Comparison of ENCODE assay signal across 8 cellular contexts in the genomic region with DNA sequence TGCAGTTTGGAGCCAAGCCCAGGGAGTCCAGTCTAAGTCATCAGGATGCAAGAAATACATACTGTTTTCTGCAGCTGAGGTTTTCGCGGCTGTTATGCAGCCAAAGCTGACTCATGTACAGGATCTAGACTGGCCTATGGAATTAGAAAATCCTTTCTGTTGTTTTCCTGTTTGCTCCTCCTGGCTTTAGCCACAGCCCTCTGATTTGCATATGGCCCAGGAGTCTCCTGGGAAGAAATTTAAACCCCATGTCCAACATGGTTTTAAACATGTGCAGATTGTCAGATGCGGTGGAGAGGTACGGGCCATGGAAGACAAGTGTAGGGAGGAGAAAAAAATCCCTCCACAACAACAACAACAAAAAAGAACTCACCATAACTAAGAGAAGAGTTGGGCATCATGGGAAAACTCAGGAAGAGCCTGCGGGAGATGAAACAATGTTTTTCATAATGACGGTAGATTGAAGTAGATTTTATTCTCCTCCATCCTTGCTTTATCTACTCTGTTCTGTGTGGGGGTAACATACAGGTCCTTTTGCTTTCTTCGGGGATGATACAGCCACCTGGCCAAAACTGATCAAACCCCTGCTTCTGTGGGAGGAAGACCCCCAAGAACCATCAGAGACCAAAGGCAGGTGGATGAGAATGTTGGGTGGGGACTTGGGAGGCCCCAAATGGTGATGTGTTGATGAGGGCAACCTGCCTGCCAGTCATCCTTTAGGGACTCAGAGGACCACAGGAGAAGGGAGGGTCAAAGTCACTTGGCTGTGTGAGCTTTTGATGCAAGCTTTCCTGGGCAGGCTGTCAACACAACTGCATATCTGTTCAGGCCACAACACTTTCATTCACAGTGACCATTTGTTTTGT. TPM values are rescaled to one million over a fixed set of nuclear protein-coding genes. Genes with fewer than 3 reads are reported as not detected.
DNase-seq lines count a peak whose midpoint lies in the region; ATAC-seq, FAIRE-seq and TF ChIP-seq lines count a peak whose summit lies in the region.

No MANE protein-coding gene starts in this region.

- H3K79me2 ChIP-seq in HepG2 (ENCODE audit: insufficient read depth, low read length): no peaks in the 10 kb centered on the region

- POLR2A ChIA-PET in HepG2 (lab: Yijun Ruan, JAX): no interaction called here

- DNase-seq in DMS79 (lab: John Stamatoyannopoulos, UW) (peak; percentile 54), amniotic epithelial cell (ENCODE audit: low read depth) (peak; percentile 96), HepG2 (ENCODE audit: low spot score) (no peak), tibial artery (no peak), NCI-H2107 (lab: John Stamatoyannopoulos, UW) (no peak), WERI-Rb-1 (no peak)

- intact Hi-C loops in HepG2 (cut with micrococcal nuclease; ENCODE audit: unreplicated experiment) (no loop called here), tibial artery (cut with DNase I; ENCODE audit: low total_unique reads) (no loop called here)

- no peak overlapping the region for H2AFZ ChIP-seq in HepG2 (ENCODE audit: low read length)

- H3K9ac ChIP-seq in HUES6 (ENCODE audit: low read length): peak overlapping the region; percentile 91
- H3K9ac ChIP-seq in HepG2 (ENCODE audit: insufficient read depth, low read depth, low read length): no peak overlapping the region

- in situ Hi-C loops in HepG2 (cut with HindIII; ENCODE audit: extremely low pct_ligation_motif_present, low pct_unique_long_range_greater_than_20kb): no loop called here

- CTCF ChIA-PET in HepG2 (lab: Yijun Ruan, JAX; ENCODE audit: low intra/inter-chr PET ratio, low total read pairs): no interaction called here

- no peak for FAIRE-seq in HepG2 (lab: Jason Lieb, UNC)

- no peak overlapping the region for H3K4me2 ChIP-seq in HepG2 (ENCODE audit: low read depth, low read length)

- TF ChIP-seq POLR2A in HepG2 (IDR thresholded peaks at IDR 0.05; ENCODE audit: insufficient read depth in 1 of 2, low read depth in 2 of 2, low read length in 2 of 2): peak in 1 of 2 experiments; percentile 77; a peak in 2 of 4 replicates

- H3K36me3 ChIP-seq in HUES6 (ENCODE audit: control insufficient read depth, insufficient read depth, low read length) (no peaks in the 10 kb centered on the region), HepG2 (replicated peaks in 1 of 2; ENCODE audit: control insufficient read depth in 1 of 2, insufficient read depth in 2 of 2, low read length in 2 of 2) (no peaks in the 10 kb centered on the region), tibial artery (no peaks in the 10 kb centered on the region), WERI-Rb-1 (no peaks in the 10 kb centered on the region)

- TF ChIP-seq RAD21 in HepG2 (CRISPR knock-in tag; IDR thresholded peaks at IDR 0.05): no peak

- H3K9me3 ChIP-seq in HUES6 (ENCODE audit: control insufficient read depth, insufficient read depth, low read depth, low read length) (no peaks in the 10 kb centered on the region), HepG2 (ENCODE audit: low read length) (no peaks in the 10 kb centered on the region), tibial artery (no peaks in the 10 kb centered on the region), WERI-Rb-1 (ENCODE audit: severe bottlenecking) (no peaks in the 10 kb centered on the region)

- ATAC-seq in HepG2 (no peak), GM21737 (IDR thresholded peaks at IDR 0.05; ENCODE audit: unreplicated experiment) (no peak)

- BruUV-seq in HepG2 (replicated peaks; lab: Mats Ljungman, UMichigan): no TSS peak

- H3K4me3 ChIP-seq in HUES6 (ENCODE audit: low read depth, low read length) (no peak overlapping the region), HepG2 (replicated peaks in 1 of 3; ENCODE audit: insufficient read depth in 1 of 3, low read depth in 2 of 3, low read length in 3 of 3) (no peak overlapping the region), tibial artery (no peak overlapping the region), WERI-Rb-1 (ENCODE audit: low read depth, low read length) (no peak overlapping the region)

- WGBS in HepG2 (ENCODE audit: low lambda C conversion rate): 16% methylated on average over 7 of the region's 7 CpGs

- no peaks in the 10 kb centered on the region for H4K20me1 ChIP-seq in HepG2 (ENCODE audit: insufficient read depth, low read length)

- TF ChIP-seq CTCF in HepG2 (CRISPR knock-in tag; IDR thresholded peaks at IDR 0.05) (no peak), tibial artery (IDR thresholded peaks at IDR 0.05) (no peak), WERI-Rb-1 (IDR thresholded peaks at IDR 0.05; ENCODE audit: low read depth, low read length) (no peak)

- H3K4me1 ChIP-seq in HUES6 (ENCODE audit: control insufficient read depth, insufficient read depth, low read length): peaks cover 27% of the 10 kb centered on the region
- peaks cover 15% of the 10 kb centered on the region for H3K4me1 ChIP-seq in HepG2 (ENCODE audit: insufficient read depth, low read length)
- H3K4me1 ChIP-seq in tibial artery: no peaks in the 10 kb centered on the region

- H3K27me3 ChIP-seq in HUES6 (ENCODE audit: control insufficient read depth, insufficient read depth, low read length) (no peaks in the 10 kb centered on the region), HepG2 (ENCODE audit: control insufficient read depth in 1 of 2, insufficient read depth in 2 of 2, low read length in 2 of 2) (peaks cover 1 to 10% of the 10 kb centered on the region in 2 experiments; a peak in 4 of 5 replicates), tibial artery (peaks cover 0 to 19% of the 10 kb centered on the region in 2 donors), WERI-Rb-1 (ENCODE audit: insufficient read depth, low read depth, severe bottlenecking) (no peaks in the 10 kb centered on the region)

- H3K27ac ChIP-seq in HUES6 (ENCODE audit: low read depth, low read length) (peak overlapping the region; percentile 99), HepG2 (ENCODE audit: extremely low read length, insufficient read depth, low read length) (no peak overlapping the region), tibial artery (no peak overlapping the region), WERI-Rb-1 (no peak overlapping the region)

- TF ChIP-seq EP300 in HepG2 (IDR thresholded peaks at IDR 0.05; ENCODE audit: low read depth in 2 of 2, low read length in 2 of 2) (no peak), HepG2 (CRISPR knock-in tag; IDR thresholded peaks at IDR 0.05; ENCODE audit: borderline replicate concordance) (no peak)

TF ChIP-seq in HepG2, 621 proteins besides CTCF, POLR2A, EP300 and RAD21 (continues in another document):
- TF ChIP-seq ZBTB21 (CRISPR knock-in tag; IDR thresholded peaks at IDR 0.05) (no peak), ZNF354B (CRISPR knock-in tag; IDR thresholded peaks at IDR 0.05) (no peak), POLR2G (IDR thresholded peaks at IDR 0.05; ENCODE audit: low read depth, low read length) (0 out of 2 replicates have a peak, but pooled peaks have one; percentile 22), ZNF570 (CRISPR knock-in tag; IDR thresholded peaks at IDR 0.05; ENCODE audit: borderline replicate concordance) (no peak), ZNF652 (CRISPR knock-in tag; IDR thresholded peaks at IDR 0.05; ENCODE audit: borderline replicate concordance, low read depth) (no peak), ZSCAN22 (CRISPR knock-in tag; IDR thresholded peaks at IDR 0.05) (no peak), HES4 (CRISPR knock-in tag; IDR thresholded peaks at IDR 0.05; ENCODE audit: borderline replicate concordance) (no peak), SALL2 (CRISPR knock-in tag; IDR thresholded peaks at IDR 0.05) (no peak), POLR2AphosphoS5 (IDR thresholded peaks at IDR 0.05; ENCODE audit: low read depth, low read length) (peak; percentile 47; the same call in 1 of the 2 replicates), KLF13 (CRISPR knock-in tag; IDR thresholded peaks at IDR 0.05) (no peak), ZNF143 (CRISPR knock-in tag; IDR thresholded peaks at IDR 0.05) (peak; percentile 68), NCOR1 (IDR thresholded peaks at IDR 0.05; ENCODE audit: borderline replicate concordance, low read length) (no peak), SNAPC2 (CRISPR knock-in tag; IDR thresholded peaks at IDR 0.05) (peak; percentile 99)
- TF ChIP-seq, protein P1, sequence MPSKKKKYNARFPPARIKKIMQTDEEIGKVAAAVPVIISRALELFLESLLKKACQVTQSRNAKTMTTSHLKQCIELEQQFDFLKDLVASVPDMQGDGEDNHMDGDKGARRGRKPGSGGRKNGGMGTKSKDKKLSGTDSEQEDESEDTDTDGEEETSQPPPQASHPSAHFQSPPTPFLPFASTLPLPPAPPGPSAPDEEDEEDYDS (CRISPR knock-in tag; IDR thresholded peaks at IDR 0.05): peak; percentile 75
- TF ChIP-seq, protein P2, sequence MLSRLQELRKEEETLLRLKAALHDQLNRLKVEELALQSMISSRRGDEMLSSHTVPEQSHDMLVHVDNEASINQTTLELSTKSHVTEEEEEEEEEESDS (CRISPR knock-in tag; IDR thresholded peaks at IDR 0.05; ENCODE audit: borderline replicate concordance): peak; percentile 98

RNA-seq across cellular contexts. Expression of a gene that starts 29.8 kb away (rescaled TPM):
- 16.2 and 23.3 TPM in 2 replicates for total RNA-seq in HepG2 (2016; rRNA removed; fragmentation: Illumina TruSeq; extraction: Trizol)
- total RNA-seq in HepG2 (2016; cell fraction: cytosol; rRNA removed; fragmentation: Illumina TruSeq; extraction: Trizol; ENCODE audit: low read depth): 7.2 and 7.5 TPM in 2 replicates
- total RNA-seq in HepG2 (2016; cell fraction: insoluble cytoplasmic fraction; rRNA removed; fragmentation: Illumina TruSeq; extraction: Trizol): 16.1 and 17.2 TPM in 2 replicates
- total RNA-seq in HepG2 (2016; cell fraction: membrane; rRNA removed; fragmentation: Illumina TruSeq; extraction: Trizol): 26.9 and 27.9 TPM in 2 replicates
- 14.4 and 16.2 TPM in 2 replicates for total RNA-seq in HepG2 (2016; cell fraction: nucleus; rRNA removed; fragmentation: Illumina TruSeq; extraction: Trizol)
- 50.9 and 68.0 TPM in 2 replicates for polyA plus RNA-seq in HepG2 (2011; rRNA removed)
- polyA plus RNA-seq in HepG2 (2011; cell fraction: cytosol; rRNA removed): 45.6 and 47.6 TPM in 2 replicates
- 34.2 and 39.3 TPM in 2 replicates for polyA plus RNA-seq in HepG2 (2011; cell fraction: nucleus; rRNA removed)
- 39.2 and 40.4 TPM in 2 replicates for polyA plus RNA-seq in HepG2 (2012)
- 11.0 and 12.4 TPM in 2 replicates for polyA plus RNA-seq in HepG2 (2016; cell fraction: cytosol; fragmentation: Illumina TruSeq; extraction: Trizol; ENCODE audit: low read depth)
- polyA plus RNA-seq in HepG2 (2016; cell fraction: insoluble cytoplasmic fraction; fragmentation: Illumina TruSeq; extraction: Trizol; ENCODE audit: low read depth): 33.6 and 42.6 TPM in 2 replicates
- 39.2 and 40.8 TPM in 2 replicates for polyA plus RNA-seq in HepG2 (2016; cell fraction: membrane; fragmentation: Illumina TruSeq; extraction: Trizol; ENCODE audit: low read depth)
- polyA plus RNA-seq in HepG2 (2016; cell fraction: nucleus; fragmentation: Illumina TruSeq; extraction: Trizol; ENCODE audit: insufficient read depth, low read depth): 26.9 and 29.3 TPM in 2 replicates
- 54.6 and 166 TPM in 2 replicates for polyA minus RNA-seq in HepG2 (2011; rRNA and poly(A)+ RNA removed; ENCODE audit: low replicate concordance)
- polyA minus RNA-seq in HepG2 (2011; cell fraction: cytosol; rRNA and poly(A)+ RNA removed): 37.4 and 48.5 TPM in 2 replicates
- 30.9 and 39.8 TPM in 2 replicates for polyA minus RNA-seq in HepG2 (2011; cell fraction: nucleus; rRNA and poly(A)+ RNA removed)

Comparison
In these comparisons a context has a peak if more than half of its experiments do, and no peak if none do; other contexts are left out.
1. DNase-seq: peak in DMS79 (single experiment) and amniotic epithelial cell (single experiment); none in HepG2 (single experiment), tibial artery (0 of 2), NCI-H2107 (single experiment) and WERI-Rb-1 (single experiment).